Comparison of ENCODE assay signal across 8 cellular contexts in genomic region chr19:49814010-49814409, GRCh38. TPM values are rescaled to one million over a fixed set of nuclear protein-coding genes. Genes with fewer than 3 reads are reported as not detected.
DNase-seq lines count a peak whose midpoint lies in the region; ATAC-seq and TF ChIP-seq lines count a peak whose summit lies in the region.

No MANE protein-coding gene starts in this region.

- H3K36me3 Mint-ChIP-seq in H9 (ENCODE audit: insufficient read depth in 1 of 3, low read depth in 3 of 3) = peaks cover 2 to 5% (median 4%) of the 10 kb centered on the region in 3 experiments; a peak in 5 of 7 replicates

- no CpG with 5 or more reads among the region's 1 CpG for WGBS in H9 (ENCODE audit: extremely low coverage, insufficient read length, low lambda C conversion rate)

- no peak overlapping the region for H3K27ac ChIP-seq in H9 (ENCODE audit: insufficient read length, low read depth, low read length)
- H3K27ac ChIP-seq in RWPE2 (ENCODE audit: poor library complexity, severe bottlenecking) = no peak overlapping the region
- peak overlapping the region; percentile 84 to 97 (median 94) for H3K27ac ChIP-seq in gastrocnemius medialis

- H3K27me3 ChIP-seq in H9 (ENCODE audit: insufficient read depth, low read length) (no peaks in the 10 kb centered on the region), RWPE2 (ENCODE audit: insufficient read depth, poor library complexity, severe bottlenecking) (no peaks in the 10 kb centered on the region), gastrocnemius medialis (no peaks in the 10 kb centered on the region)

- no peak overlapping the region for H2BK5ac ChIP-seq in H9 (ENCODE audit: insufficient read length, low read length)

- TF ChIP-seq POLR2A in gastrocnemius medialis (IDR thresholded peaks at IDR 0.05) = no peak

- H2BK15ac ChIP-seq in H9 (ENCODE audit: low read depth, low read length) = no peak overlapping the region

- H4K8ac ChIP-seq in H9 (replicated peaks; ENCODE audit: insufficient read length, low read depth, low read length) = no peak overlapping the region

- no peak for ATAC-seq in RWPE2 (ENCODE audit: low read depth)
- ATAC-seq in gastrocnemius medialis = no peak
- no peak for ATAC-seq in GM18870 (IDR thresholded peaks at IDR 0.05; ENCODE audit: unreplicated experiment)
- no peak for ATAC-seq in HG02981 (IDR thresholded peaks at IDR 0.05; ENCODE audit: unreplicated experiment)
- ATAC-seq in GM18498 (IDR thresholded peaks at IDR 0.05; ENCODE audit: unreplicated experiment) = no peak

- no peak overlapping the region for H3K9ac ChIP-seq in H9 (ENCODE audit: extremely low read depth, insufficient read length, low read length)

- in situ Hi-C loops in gastrocnemius medialis (cut with MboI; ENCODE audit: low sequenced_read_pairs in 4 of 4) = loop anchor here in 2 of 4 donors (10.0 kb wide), 1 partner anchor 61 kb away; the partner anchor contains the start of genes AKT1S1 (in 2 of the 2) and TBC1D17 (in 2 of the 2)

- no peak overlapping the region for H3K23ac ChIP-seq in H9 (ENCODE audit: insufficient read length, low read depth, low read length)

- TF ChIP-seq CTCF in H9 (conservative IDR thresholded peaks at IDR 0.05) = no peak
- no peak for TF ChIP-seq CTCF in RWPE2 (IDR thresholded peaks at IDR 0.05; ENCODE audit: poor library complexity, severe bottlenecking)
- TF ChIP-seq CTCF in epithelial cell of esophagus (IDR thresholded peaks at IDR 0.05; ENCODE audit: insufficient read depth, low read depth, low read length, missing control alignments) = no peak
- no peak for TF ChIP-seq CTCF in gastrocnemius medialis (IDR thresholded peaks at IDR 0.05 in 4 of 5, conservative IDR thresholded peaks at IDR 0.05 in 1 of 5)
- no peak for TF ChIP-seq CTCF in GM10266 (IDR thresholded peaks at IDR 0.05; ENCODE audit: control insufficient read depth, insufficient read depth, low read depth, missing control alignments)

- peaks cover 11% of the 10 kb centered on the region for H3K23me2 ChIP-seq in H9 (ENCODE audit: insufficient read length, low read depth, low read length, poor library complexity, severe bottlenecking)

- H2BK12ac ChIP-seq in H9 (ENCODE audit: insufficient read length, low read depth, low read length) = peak overlapping the region; percentile 43

- no peak for DNase-seq in H9
- DNase-seq in RWPE2 (ENCODE audit: low spot score) = no peak
- DNase-seq in epithelial cell of esophagus (ENCODE audit: low read depth) = no peak
- DNase-seq in gastrocnemius medialis = no peak
- no peak for DNase-seq in GM10266 (ENCODE audit: extremely low spot score)

- H2AK5ac ChIP-seq in H9 (ENCODE audit: insufficient read length, low read length) = no peak overlapping the region

- H4K5ac ChIP-seq in H9 (ENCODE audit: insufficient read length, low read depth, low read length) = no peak overlapping the region

- H4K20me1 ChIP-seq in H9 (ENCODE audit: control insufficient read depth, insufficient read depth, insufficient read length) = no peaks in the 10 kb centered on the region

- peaks cover 6% of the 10 kb centered on the region for H3K79me1 ChIP-seq in H9 (ENCODE audit: insufficient read depth, low read depth, low read length, poor library complexity, severe bottlenecking)

- H3K4me1 Mint-ChIP-seq in H9 = peaks cover 18 to 35% of the 10 kb centered on the region in 2 experiments

- H3K9me3 ChIP-seq in H9 (ENCODE audit: control insufficient read depth, low read depth, low read length) (no peaks in the 10 kb centered on the region), RWPE2 (ENCODE audit: severe bottlenecking) (no peaks in the 10 kb centered on the region), gastrocnemius medialis (no peaks in the 10 kb centered on the region)

- peak overlapping the region; percentile 76 for H2BK20ac ChIP-seq in H9 (ENCODE audit: low read depth, low read length, poor library complexity, severe bottlenecking)

- H3K36me3 ChIP-seq in RWPE2 (ENCODE audit: low read depth) = no peaks in the 10 kb centered on the region
- H3K36me3 ChIP-seq in gastrocnemius medialis = no peaks in the 10 kb centered on the region

- peaks cover under 1% of the 10 kb centered on the region; the same call in 1 of the 2 replicates for H3K79me2 ChIP-seq in H9 (ENCODE audit: insufficient read depth, low read length)

- H3K18ac ChIP-seq in H9 (ENCODE audit: insufficient read length, low read depth, low read length) = peak overlapping the region; percentile 94

- H3K27ac Mint-ChIP-seq in H9 = peak overlapping the region; percentile 82 to 94 (median 85); a peak in 6 of 7 replicates

- no peak overlapping the region; the same call in 1 of the 2 replicates for H3K14ac ChIP-seq in H9 (ENCODE audit: insufficient read depth, low read length)

- intact Hi-C loops in gastrocnemius medialis (cut with DNase I; ENCODE audit: low total_unique reads) = loop anchor here (5.0 to 10.0 kb wide), 2 partner anchors 222 to 819 kb away; partner anchors contain the start of genes GYS1, PRR12 and RUVBL2

- no peaks in the 10 kb centered on the region; a peak in 1 of 5 replicates for H3K9me3 Mint-ChIP-seq in H9

- peak overlapping the region in 1 of 2 experiments; percentile 55; a peak in 1 of 5 replicates for H3K4me3 Mint-ChIP-seq in H9

- H3K4me2 ChIP-seq in H9 (ENCODE audit: insufficient read depth, insufficient read length, low read length) = no peak overlapping the region

- no peak overlapping the region for H3K56ac ChIP-seq in H9 (ENCODE audit: insufficient read length, low read depth, low read length)

- H2BK120ac ChIP-seq in H9 (ENCODE audit: low read depth, low read length, poor library complexity, severe bottlenecking) = peak overlapping the region; percentile 96

- H3K4me1 ChIP-seq in H9 (ENCODE audit: insufficient read depth, low read length) (peaks cover 4% of the 10 kb centered on the region), RWPE2 (ENCODE audit: insufficient read depth, poor library complexity, severe bottlenecking) (peaks cover 4% of the 10 kb centered on the region), gastrocnemius medialis (peaks cover 32 to 33% of the 10 kb centered on the region in 2 donors)

- peak overlapping the region; percentile 87 for H3T11ph ChIP-seq in H9 (ENCODE audit: low read length)

- H3K4me3 ChIP-seq in RWPE2 (ENCODE audit: severe bottlenecking) (peak overlapping the region; percentile 58), epithelial cell of esophagus (ENCODE audit: low read length) (peak overlapping the region; percentile 88), gastrocnemius medialis (peak overlapping the region; percentile 58 to 78 (median 65))

- H3K4ac ChIP-seq in H9 (ENCODE audit: low read depth, low read length) = peak overlapping the region; percentile 84; the same call in 1 of the 2 replicates

- peaks cover 7% of the 10 kb centered on the region for H3K27me3 Mint-ChIP-seq in H9 (ENCODE audit: low read depth)

- H2AFZ ChIP-seq in H9 (ENCODE audit: low read length) = no peak overlapping the region

- peak overlapping the region; percentile 81 for H4K91ac ChIP-seq in H9 (ENCODE audit: insufficient read length, low read depth, low read length)

RNA-seq across cellular contexts. Expression of gene FUZ, which starts 0.9 kb away (rescaled TPM):
- total RNA-seq in H9 (2021) (25.1 and 29.7 TPM in 2 replicates), gastrocnemius medialis (10 to 100 TPM; 14.2 to 35.5 (median 26.0) TPM)

RNA-seq across cellular contexts. Expression of gene MED25, which starts 4.1 kb away (rescaled TPM):
- total RNA-seq in H9 (2021) (76.7 and 77.5 TPM in 2 replicates), gastrocnemius medialis (100 to 1,000 TPM in 1 of 4 donors, 10 to 100 TPM in 3; 46.6 to 105 (median 78.7) TPM)

RNA-seq across cellular contexts. Expression of gene PTOV1, which starts 36.9 kb away (rescaled TPM):
- total RNA-seq in H9 (2021) (309 and 317 TPM in 2 replicates), gastrocnemius medialis (10 to 100 TPM; 77.6 to 88.2 (median 87.0) TPM)

RNA-seq across cellular contexts. Expression of gene AP2A1, which starts 47.2 kb away (rescaled TPM):
- total RNA-seq in H9 (2021) (108 and 109 TPM in 2 replicates), gastrocnemius medialis (100 to 1,000 TPM in 3 of 4 donors, 10 to 100 TPM in 1; 94.2 to 142 (median 131) TPM)

RNA-seq across cellular contexts. Expression of gene TSKS, which starts 50.9 kb away (rescaled TPM):
- total RNA-seq in H9 (2021) = 0.28 and 0.37 TPM in 2 replicates
- total RNA-seq in gastrocnemius medialis = under 1 TPM in 2 of 4 donors, not detected in 2; 0.13 to 0.16 TPM

Comparison
In these comparisons a context has a peak if more than half of its experiments do, and no peak if none do; other contexts are left out.
1. H3K27ac ChIP-seq: peak in gastrocnemius medialis (4 of 4); none in H9 (single experiment) and RWPE2 (single experiment).
2. Peak in every context shown above with its lines, with median percentiles within 50 percentile points of each other: H3K4me3 ChIP-seq.